ENCODE assay signal across 20 cellular contexts in the genomic region with DNA sequence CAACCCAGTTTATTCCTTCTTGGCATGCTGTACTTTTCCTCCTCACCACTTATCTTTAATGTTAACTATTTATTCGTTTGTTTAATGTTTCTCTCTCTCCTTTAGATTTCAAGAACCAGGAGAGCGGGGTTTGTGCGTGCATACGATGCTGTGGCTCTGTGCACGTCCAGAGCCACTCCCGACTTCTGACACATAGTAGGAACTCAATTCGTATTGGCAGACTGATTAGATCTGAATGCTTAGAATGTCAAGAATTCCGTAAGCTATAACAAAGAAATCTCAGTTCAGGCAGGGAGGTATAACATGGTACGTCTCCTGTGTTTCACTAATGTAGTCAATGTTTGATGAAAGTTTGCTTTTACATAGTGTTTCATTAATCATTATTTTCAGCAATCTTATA. TPM values are rescaled to one million over a fixed set of nuclear protein-coding genes. Genes with fewer than 3 reads are reported as not detected.
DNase-seq lines count a peak whose midpoint lies in the region; ATAC-seq and TF ChIP-seq lines count a peak whose summit lies in the region.
"Had no signal": no experiment of that assay in that cellular context is flagged by ENCODE, and none has a peak within 500 bp of the region (broad histone marks: within the 10 kb centered on the region; RNA-seq: fewer than 3 reads in every experiment).

No MANE protein-coding gene starts in this region.

- no TSS peak for BruUV-seq in Caco-2 (replicated peaks; lab: Mats Ljungman, UMichigan)

- H3K27ac Mint-ChIP-seq in Caco-2 (ENCODE audit: unreplicated experiment) (peak overlapping the region; percentile 75), WTC11 (no peak overlapping the region), neural progenitor cell (no peak overlapping the region)
- H3K27ac Mint-ChIP-seq in activated T-helper 2 cell treated with anti-CD3 and anti-CD28 coated beads, Interferon-gamma antibody, Interleukin-2, Interleukin-4, amounts not matched to agents 10 μg/mL and 5 μg/mL and 100 μg/mL, durations not matched to agents 14 hours and 24 hours and 36 hours: no peak overlapping the region
- H3K27ac Mint-ChIP-seq in activated T-cell treated with anti-CD3 and anti-CD28 coated beads, Interleukin-2, amount 50 U/mL, for 24 hours: no peak overlapping the region
- H3K27ac Mint-ChIP-seq: B cell; CD4-positive, alpha-beta T cell; CD8-positive, alpha-beta memory T cell had no signal

- no peak for DNase-seq in Caco-2
- DNase-seq in WTC11 (ENCODE audit: low spot score): no peak
- peak; percentile 60 for DNase-seq in islet precursor cell
- DNase-seq in neural progenitor cell (ENCODE audit: low spot score): peak; percentile 6
- no peak for DNase-seq in activated T-helper 2 cell treated with anti-CD3 and anti-CD28 coated beads, Interferon-gamma antibody, Interleukin-2, Interleukin-4, amounts not matched to agents 10 μg/mL and 5 μg/mL and 100 μg/mL, durations not matched to agents 14 hours and 24 hours and 36 hours (ENCODE audit: low spot score)
- DNase-seq in activated T-cell treated with anti-CD3 and anti-CD28 coated beads, Interleukin-2, amount 50 U/mL, for 24 hours: no peak
- no peak for DNase-seq in NCI-H2081 treated with DMSO at 0.1 percent for 48 hours (lab: John Stamatoyannopoulos, UW)
- DNase-seq: AML-193; Calu3; CD4-positive, alpha-beta T cell; CD8-positive, alpha-beta memory T cell; COR-L47; DMS79 treated with DMSO at 0.1 percent for 48 hours; GF-D8 had no signal

- H3K27me3 Mint-ChIP-seq in Caco-2 (ENCODE audit: insufficient read depth, unreplicated experiment) (no peaks in the 10 kb centered on the region), WTC11 (ENCODE audit: low read depth) (peaks cover 6% of the 10 kb centered on the region), neural progenitor cell (ENCODE audit: insufficient read depth, low read depth) (peaks cover 3% of the 10 kb centered on the region)
- no peaks in the 10 kb centered on the region for H3K27me3 Mint-ChIP-seq in activated T-helper 2 cell treated with anti-CD3 and anti-CD28 coated beads, Interferon-gamma antibody, Interleukin-2, Interleukin-4, amounts not matched to agents 10 μg/mL and 5 μg/mL and 100 μg/mL, durations not matched to agents 14 hours and 24 hours and 36 hours (ENCODE audit: low read depth)
- H3K27me3 Mint-ChIP-seq in activated T-cell treated with anti-CD3 and anti-CD28 coated beads, Interleukin-2, amount 50 U/mL, for 24 hours: peaks cover 7% of the 10 kb centered on the region
- H3K27me3 Mint-ChIP-seq: CD8-positive, alpha-beta memory T cell had no signal

- H3K9me3 Mint-ChIP-seq in Caco-2 (ENCODE audit: unreplicated experiment): no peaks in the 10 kb centered on the region
- H3K9me3 Mint-ChIP-seq in WTC11: no peaks in the 10 kb centered on the region
- H3K9me3 Mint-ChIP-seq in neural progenitor cell: no peaks in the 10 kb centered on the region
- H3K9me3 Mint-ChIP-seq in activated T-helper 2 cell treated with anti-CD3 and anti-CD28 coated beads, Interferon-gamma antibody, Interleukin-2, Interleukin-4, amounts not matched to agents 10 μg/mL and 5 μg/mL and 100 μg/mL, durations not matched to agents 14 hours and 24 hours and 36 hours: no peaks in the 10 kb centered on the region
- H3K9me3 Mint-ChIP-seq in activated T-cell treated with anti-CD3 and anti-CD28 coated beads, Interleukin-2, amount 50 U/mL, for 24 hours: no peaks in the 10 kb centered on the region

- H3K4me2 ChIP-seq in neural progenitor cell: no peak overlapping the region
- H3K4me2 ChIP-seq: A549; BLaER1 treated with 17β-estradiol and CSF1 and Interleukin-3, amounts not matched to agents 10 nM and 100 nM had no signal

- H3K9me3 ChIP-seq in Caco-2: no peaks in the 10 kb centered on the region
- H3K9me3 ChIP-seq in neural progenitor cell (ENCODE audit: low read depth): no peaks in the 10 kb centered on the region
- H3K9me3 ChIP-seq: A549; BLaER1 treated with 17β-estradiol and CSF1 and Interleukin-3, amounts not matched to agents 10 nM and 100 nM had no signal

- peaks cover 8% of the 10 kb centered on the region for H3K4me1 Mint-ChIP-seq in Caco-2 (ENCODE audit: low read depth, unreplicated experiment)
- peaks cover 16% of the 10 kb centered on the region for H3K4me1 Mint-ChIP-seq in WTC11
- no peaks in the 10 kb centered on the region for H3K4me1 Mint-ChIP-seq in neural progenitor cell
- H3K4me1 Mint-ChIP-seq in activated T-helper 2 cell treated with anti-CD3 and anti-CD28 coated beads, Interferon-gamma antibody, Interleukin-2, Interleukin-4, amounts not matched to agents 10 μg/mL and 5 μg/mL and 100 μg/mL, durations not matched to agents 14 hours and 24 hours and 36 hours (ENCODE audit: low read depth): no peaks in the 10 kb centered on the region
- H3K4me1 Mint-ChIP-seq in activated T-cell treated with anti-CD3 and anti-CD28 coated beads, Interleukin-2, amount 50 U/mL, for 24 hours (ENCODE audit: low read depth): no peaks in the 10 kb centered on the region
- H3K4me1 Mint-ChIP-seq: B cell; CD8-positive, alpha-beta memory T cell had no signal

- CTCF ChIA-PET in Caco-2 (lab: Charles Lee): no interaction called here
- CTCF ChIA-PET in WTC11 (lab: Charles Lee): interaction anchor here (0.5 kb wide), 1 partner anchor 275 kb away, joined by 4 read pairs; no protein-coding TSS in a partner anchor

- no peaks in the 10 kb centered on the region; the same call in 1 of the 2 replicates for H3K4me1 ChIP-seq in Caco-2
- no peaks in the 10 kb centered on the region for H3K4me1 ChIP-seq in neural progenitor cell
- H3K4me1 ChIP-seq: A549; BLaER1 treated with 17β-estradiol and CSF1 and Interleukin-3, amounts not matched to agents 10 nM and 100 nM had no signal

- no peaks in the 10 kb centered on the region for H3K79me2 ChIP-seq in neural progenitor cell (ENCODE audit: low read depth)

- ATAC-seq in WTC11: peak; percentile 39
- ATAC-seq: A549 had no signal

- POLR2A ChIA-PET in Caco-2 (lab: Charles Lee): no interaction called here
- POLR2A ChIA-PET in WTC11 (lab: Charles Lee): no interaction called here

- H3K4me3 ChIP-seq in Caco-2 (ENCODE audit: low read depth, low read length): no peak overlapping the region
- no peak overlapping the region for H3K4me3 ChIP-seq in neural progenitor cell
- H3K4me3 ChIP-seq: A549; BLaER1 treated with 17β-estradiol and CSF1 and Interleukin-3, amounts not matched to agents 10 nM and 100 nM had no signal

- H3K9ac ChIP-seq in neural progenitor cell: no peak overlapping the region
- H3K9ac ChIP-seq: BLaER1 treated with 17β-estradiol and CSF1 and Interleukin-3, amounts not matched to agents 10 nM and 100 nM had no signal

- H3K36me3 ChIP-seq in Caco-2 (ENCODE audit: control insufficient read depth, insufficient read depth, low read length): no peaks in the 10 kb centered on the region
- no peaks in the 10 kb centered on the region for H3K36me3 ChIP-seq in neural progenitor cell
- H3K36me3 ChIP-seq: BLaER1 treated with 17β-estradiol and CSF1 and Interleukin-3, amounts not matched to agents 10 nM and 100 nM had no signal

- H2AFZ ChIP-seq in neural progenitor cell (replicated peaks): peak overlapping the region; percentile 13

- H3K27me3 ChIP-seq in Caco-2 (replicated peaks; ENCODE audit: control insufficient read depth, insufficient read depth, low read length): no peaks in the 10 kb centered on the region
- peaks cover 13% of the 10 kb centered on the region for H3K27me3 ChIP-seq in neural progenitor cell
- H3K27me3 ChIP-seq: BLaER1 treated with 17β-estradiol and CSF1 and Interleukin-3, amounts not matched to agents 10 nM and 100 nM had no signal

- no peaks in the 10 kb centered on the region for H4K20me1 ChIP-seq in neural progenitor cell (ENCODE audit: low read depth)
- H4K20me1 ChIP-seq: BLaER1 treated with 17β-estradiol and CSF1 and Interleukin-3, amounts not matched to agents 10 nM and 100 nM had no signal

- TF ChIP-seq CTCF in Caco-2 (IDR thresholded peaks at IDR 0.05; ENCODE audit: insufficient read depth in 1 of 2, low read depth in 1 of 2, low read length in 1 of 2, severe bottlenecking in 1 of 2, unreplicated experiment in 1 of 2) (no peak), WTC11 (IDR thresholded peaks at IDR 0.05) (no peak), neural progenitor cell (IDR thresholded peaks at IDR 0.05) (no peak)

- no peaks in the 10 kb centered on the region for H3F3A ChIP-seq in neural progenitor cell (ENCODE audit: low read depth)

- H3K4me3 Mint-ChIP-seq in Caco-2 (ENCODE audit: unreplicated experiment): no peak overlapping the region
- H3K4me3 Mint-ChIP-seq in WTC11: no peak overlapping the region
- H3K4me3 Mint-ChIP-seq in neural progenitor cell: no peak overlapping the region
- H3K4me3 Mint-ChIP-seq in activated T-helper 2 cell treated with anti-CD3 and anti-CD28 coated beads, Interferon-gamma antibody, Interleukin-2, Interleukin-4, amounts not matched to agents 10 μg/mL and 5 μg/mL and 100 μg/mL, durations not matched to agents 14 hours and 24 hours and 36 hours (ENCODE audit: low read depth): no peak overlapping the region
- H3K4me3 Mint-ChIP-seq in activated T-cell treated with anti-CD3 and anti-CD28 coated beads, Interleukin-2, amount 50 U/mL, for 24 hours: no peak overlapping the region
- H3K4me3 Mint-ChIP-seq: B cell; CD4-positive, alpha-beta T cell; CD8-positive, alpha-beta memory T cell had no signal

- H3K36me3 Mint-ChIP-seq in Caco-2 (ENCODE audit: insufficient read depth, unreplicated experiment) (no peaks in the 10 kb centered on the region), WTC11 (no peaks in the 10 kb centered on the region), neural progenitor cell (no peaks in the 10 kb centered on the region)
- H3K36me3 Mint-ChIP-seq in activated T-helper 2 cell treated with anti-CD3 and anti-CD28 coated beads, Interferon-gamma antibody, Interleukin-2, Interleukin-4, amounts not matched to agents 10 μg/mL and 5 μg/mL and 100 μg/mL, durations not matched to agents 14 hours and 24 hours and 36 hours (ENCODE audit: low read depth): no peaks in the 10 kb centered on the region
- H3K36me3 Mint-ChIP-seq in activated T-cell treated with anti-CD3 and anti-CD28 coated beads, Interleukin-2, amount 50 U/mL, for 24 hours (ENCODE audit: low read depth): no peaks in the 10 kb centered on the region
- H3K36me3 Mint-ChIP-seq: CD8-positive, alpha-beta memory T cell had no signal

- intact Hi-C loops in Caco-2 (cut with micrococcal nuclease; ENCODE audit: unreplicated experiment): no loop called here
- intact Hi-C loops in activated T-helper 2 cell treated with anti-CD3 and anti-CD28 coated beads, Interferon-gamma antibody, Interleukin-2, Interleukin-4, amounts not matched to agents 10 μg/mL and 5 μg/mL and 100 μg/mL, durations not matched to agents 14 hours and 24 hours and 36 hours (cut with micrococcal nuclease): no loop called here

- H3K27ac ChIP-seq in neural progenitor cell: no peak overlapping the region
- H3K27ac ChIP-seq: 22Rv1; A549; BLaER1 treated with 17β-estradiol and CSF1 and Interleukin-3, amounts not matched to agents 10 nM and 100 nM; C4-2B had no signal

TF ChIP-seq in WTC11, 78 proteins besides CTCF, POLR2A, EP300 and RAD21 (continues in another document):
- no peak for TF ChIP-seq IRF2 (CRISPR knock-in tag; IDR thresholded peaks at IDR 0.05; ENCODE audit: borderline replicate concordance, low read depth)

RNA-seq across cellular contexts. Expression of a gene that starts 7.3 kb away (rescaled TPM):
- not detected in 2 replicates for total RNA-seq in Caco-2 (2022)
- total RNA-seq in WTC11 (2021): 0.09 to 0.11 TPM in 2 of 3 replicates, not detected in the other
- total RNA-seq in neural progenitor cell (ENCODE audit: low replicate concordance): 0.37 and 1.6 TPM in 2 replicates
- not detected in 2 replicates for total RNA-seq in activated T-helper 2 cell treated with anti-CD3 and anti-CD28 coated beads, Interferon-gamma antibody, Interleukin-2, Interleukin-4, amounts not matched to agents 10 μg/mL and 5 μg/mL and 100 μg/mL, durations not matched to agents 14 hours and 24 hours and 36 hours
- total RNA-seq: A172; B cell; Calu3; CD4-positive, alpha-beta T cell; CD8-positive, alpha-beta memory T cell had no signal

Comparison
In these comparisons a context has a peak if more than half of its experiments do, and no peak if none do; other contexts are left out.
1. DNase-seq: peak in islet precursor cell (single experiment) and neural progenitor cell (single experiment); none in Caco-2 (0 of 2), WTC11 (single experiment), activated T-helper 2 cell treated with anti-CD3 and anti-CD28 coated beads, Interferon-gamma antibody, Interleukin-2, Interleukin-4, amounts not matched to agents 10 μg/mL and 5 μg/mL and 100 μg/mL, durations not matched to agents 14 hours and 24 hours and 36 hours (single experiment), activated T-cell treated with anti-CD3 and anti-CD28 coated beads, Interleukin-2, amount 50 U/mL, for 24 hours (single experiment) and NCI-H2081 treated with DMSO at 0.1 percent for 48 hours (single experiment).